ENCODE assay signal across 7 cellular contexts in the genomic region with DNA sequence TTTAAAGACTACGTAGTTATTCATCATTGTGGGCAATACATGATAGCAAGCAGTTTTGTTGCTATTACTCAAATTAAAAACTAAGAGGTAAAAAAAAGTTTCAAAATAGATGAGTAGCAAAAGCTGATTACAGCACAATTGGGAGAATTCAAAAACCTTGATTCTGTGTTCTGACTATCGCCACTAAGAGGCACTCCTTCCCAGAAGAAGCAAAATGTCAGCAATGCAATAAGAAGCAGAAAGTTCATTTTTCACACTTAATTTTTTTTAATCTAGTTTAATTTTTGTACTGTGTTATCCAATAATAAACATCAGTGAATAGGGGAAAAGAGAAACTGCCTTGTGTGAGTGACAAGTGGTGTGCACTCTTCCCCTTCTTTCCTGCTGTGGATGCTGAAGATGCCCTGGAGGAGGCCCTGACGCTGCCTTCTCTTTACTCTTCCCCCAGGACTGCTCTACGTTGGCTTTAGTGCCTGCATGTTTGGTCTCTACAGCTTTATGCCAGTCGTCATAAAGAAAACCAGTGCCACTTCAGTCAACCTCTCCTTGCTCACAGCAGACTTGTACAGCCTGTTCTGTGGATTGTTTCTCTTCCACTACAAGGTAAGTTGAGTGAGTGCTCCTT.
DNase-seq lines count a peak whose midpoint lies in the region; ATAC-seq, FAIRE-seq and TF ChIP-seq lines count a peak whose summit lies in the region.

No MANE protein-coding gene starts in this region.

- H3F3A ChIP-seq in PC-9 (ENCODE audit: insufficient read depth, low read depth): no peaks in the 10 kb centered on the region

- no peak for TF ChIP-seq POLR2A in GM12891 (IDR thresholded peaks at IDR 0.05; ENCODE audit: low read depth, low read length)

- no TSS peak for BruUV-seq in PC-9 (replicated peaks; lab: Mats Ljungman, UMichigan)

- no peak for FAIRE-seq in GM12891 (lab: Jason Lieb, UNC)

- in situ Hi-C loops in GM13977 (cut with MboI; ENCODE audit: low pct_unique_long_range_greater_than_20kb, low sequenced_read_pairs, unreplicated experiment): loop anchor here (10.0 to 25.0 kb wide), 2 partner anchors 270 to 502 kb away; no protein-coding TSS in a partner anchor

- no peaks in the 10 kb centered on the region for H3K36me3 ChIP-seq in PC-9 (ENCODE audit: low read depth)

- ATAC-seq in sciatic nerve: peak; percentile 55
- no peak for ATAC-seq in activated CD4-positive, CD25-positive, alpha-beta regulatory T cell treated with anti-CD3 and anti-CD28 coated beads, Interleukin-2, amount 50 U/mL, for 24 hours
- no peak for ATAC-seq in GM18909 (IDR thresholded peaks at IDR 0.05; ENCODE audit: poor library complexity, unreplicated experiment)

- H3K4me1 ChIP-seq in PC-9 (replicated peaks; ENCODE audit: insufficient read depth): no peaks in the 10 kb centered on the region

- CTCF ChIA-PET in PC-9 (lab: Charles Lee): no interaction called here

- no peaks in the 10 kb centered on the region for H3K27me3 ChIP-seq in PC-9 (ENCODE audit: insufficient read depth, low read depth)

- H2AFZ ChIP-seq in PC-9: no peak overlapping the region

- DNase-seq in GM13977 (ENCODE audit: low spot score) (no peak), PC-9 (no peak), fibroblast of the aortic adventitia (ENCODE audit: low read depth) (peak; percentile 47), sciatic nerve (ENCODE audit: low spot score) (no peak), GM12891 (ENCODE audit: insufficient read length, low spot score) (no peak)

- H3K4me2 ChIP-seq in PC-9: no peak overlapping the region

- no peaks in the 10 kb centered on the region for H3K9me2 ChIP-seq in PC-9 (ENCODE audit: insufficient read depth)

- H3K79me2 ChIP-seq in PC-9 (ENCODE audit: low read depth): no peaks in the 10 kb centered on the region

- no peaks in the 10 kb centered on the region for H3K9me3 ChIP-seq in PC-9 (ENCODE audit: insufficient read depth, low read depth)

- TF ChIP-seq CTCF in GM13977 (IDR thresholded peaks at IDR 0.05; ENCODE audit: extremely low read depth, insufficient read depth, missing control alignments) (peak; percentile 28), PC-9 (conservative IDR thresholded peaks at IDR 0.05) (peak; percentile 66), fibroblast of the aortic adventitia (IDR thresholded peaks at IDR 0.05; ENCODE audit: insufficient read depth, low read length) (peak; percentile 59)

- H4K20me1 ChIP-seq in PC-9 (ENCODE audit: insufficient read depth): no peaks in the 10 kb centered on the region

- intact Hi-C loops in PC-9 (cut with micrococcal nuclease; ENCODE audit: unreplicated experiment): loop anchor here (2.0 to 5.0 kb wide), 4 partner anchors 222 to 827 kb away; no protein-coding TSS in a partner anchor
- intact Hi-C loops in sciatic nerve (cut with DNase I): loop anchor here (10.0 kb wide), 2 partner anchors 330 to 520 kb away; no protein-coding TSS in a partner anchor

- H3K27ac ChIP-seq in PC-9: no peak overlapping the region

- POLR2A ChIA-PET in PC-9 (lab: Charles Lee; ENCODE audit: unreplicated experiment): no interaction called here

- H3K4me3 ChIP-seq in PC-9 (no peak overlapping the region), fibroblast of the aortic adventitia (ENCODE audit: low read depth, low read length) (no peak overlapping the region)

TF ChIP-seq in GM12891, 5 proteins besides CTCF, POLR2A, EP300 and RAD21:
- TF ChIP-seq POU2F2 (IDR thresholded peaks at IDR 0.05; ENCODE audit: low read depth, low read length): no peak
- no peak for TF ChIP-seq PAX5 (IDR thresholded peaks at IDR 0.05; ENCODE audit: insufficient read depth, low read length, severe bottlenecking)
- no peak for TF ChIP-seq TAF1 (IDR thresholded peaks at IDR 0.05; ENCODE audit: low read depth, low read length)
- no peak for TF ChIP-seq POLR2AphosphoS5 (IDR thresholded peaks at IDR 0.05; ENCODE audit: low read depth, low read length)
- TF ChIP-seq SPI1 (IDR thresholded peaks at IDR 0.05; ENCODE audit: low read depth, low read length): no peak
